14 cellular contexts compared by ENCODE assay signal in genomic region chr4:6776920-6777635, GRCh38. TPM values are rescaled to one million over a fixed set of nuclear protein-coding genes. Genes with fewer than 3 reads are reported as not detected.
DNase-seq lines count a peak whose midpoint lies in the region; ATAC-seq and TF ChIP-seq lines count a peak whose summit lies in the region.
"Had no signal": no experiment of that assay in that cellular context is flagged by ENCODE, and none has a peak within 500 bp of the region (broad histone marks: within the 10 kb centered on the region; RNA-seq: fewer than 3 reads in every experiment).

No MANE protein-coding gene starts in this region.

- no peak overlapping the region for H3K9ac ChIP-seq in PC-3 (ENCODE audit: low read length)

- H3K27me3 Mint-ChIP-seq in activated naive CD4-positive, alpha-beta T cell treated with anti-CD3 and anti-CD28 coated beads, Interleukin-2, amount 50 U/mL, for 24 hours = no peaks in the 10 kb centered on the region
- peaks cover 2 to 10% (median 5%) of the 10 kb centered on the region in 3 donors for H3K27me3 Mint-ChIP-seq in immature natural killer cell (ENCODE audit: low read depth in 3 of 3)

- H3K36me3 ChIP-seq in PC-3 (ENCODE audit: low read depth, low read length) (no peaks in the 10 kb centered on the region), heart left ventricle (no peaks in the 10 kb centered on the region)
- H3K36me3 ChIP-seq: cardiac muscle cell, heart right ventricle had no signal

- peaks cover 18% of the 10 kb centered on the region for H3K4me1 ChIP-seq in PC-3 (ENCODE audit: insufficient read depth, low read length)
- peaks cover 0 to 36% (median 19%) of the 10 kb centered on the region in 12 donors for H3K4me1 ChIP-seq in heart left ventricle

- no peak for TF ChIP-seq CTCF in PC-3 (conservative IDR thresholded peaks at IDR 0.05; ENCODE audit: low read depth, low read length)
- no peak for TF ChIP-seq CTCF in coronary artery (IDR thresholded peaks at IDR 0.05)
- no peak for TF ChIP-seq CTCF in heart left ventricle (IDR thresholded peaks at IDR 0.05)

- TF ChIP-seq POLR2A in heart left ventricle (IDR thresholded peaks at IDR 0.05) = no peak

- BruUV-seq in PC-3 (replicated peaks; lab: Mats Ljungman, UMichigan) = no TSS peak

- no peaks in the 10 kb centered on the region for H3K9me3 Mint-ChIP-seq in activated naive CD4-positive, alpha-beta T cell treated with anti-CD3 and anti-CD28 coated beads, Interleukin-2, amount 50 U/mL, for 24 hours
- no peaks in the 10 kb centered on the region for H3K9me3 Mint-ChIP-seq in activated naive CD4-positive, alpha-beta T cell treated with anti-CD3 and anti-CD28 coated beads, Interleukin-2, amount 50 U/mL, for 72 hours
- H3K9me3 Mint-ChIP-seq in immature natural killer cell = no peaks in the 10 kb centered on the region
- H3K9me3 Mint-ChIP-seq: H9 had no signal

- intact Hi-C loops in PC-3 (cut with micrococcal nuclease) (no loop called here), heart left ventricle (cut with DNase I) (loop anchor here in 2 of 10 donors (5.0 to 10.0 kb wide), 3 partner anchors 52 to 95 kb away; no protein-coding TSS in a partner anchor)

- H3K4me3 Mint-ChIP-seq in activated naive CD4-positive, alpha-beta T cell treated with anti-CD3 and anti-CD28 coated beads, Interleukin-2, amount 50 U/mL, for 24 hours = peak overlapping the region; percentile 15
- peak overlapping the region; percentile 65 to 83 (median 71) for H3K4me3 Mint-ChIP-seq in immature natural killer cell
- H3K4me3 Mint-ChIP-seq: H9 had no signal

- H3K4me3 ChIP-seq in PC-3 (ENCODE audit: low read length) (no peak overlapping the region), coronary artery (no peak overlapping the region), heart left ventricle (no peak overlapping the region)
- H3K4me3 ChIP-seq: cardiac muscle cell, heart right ventricle had no signal

- H4K20me1 ChIP-seq in PC-3 (ENCODE audit: low read length) = no peaks in the 10 kb centered on the region

- H3F3A ChIP-seq in PC-3 (ENCODE audit: low read length, unreplicated experiment) = no peaks in the 10 kb centered on the region

- H3K36me3 Mint-ChIP-seq in activated naive CD4-positive, alpha-beta T cell treated with anti-CD3 and anti-CD28 coated beads, Interleukin-2, amount 50 U/mL, for 24 hours = no peaks in the 10 kb centered on the region
- no peaks in the 10 kb centered on the region for H3K36me3 Mint-ChIP-seq in activated naive CD4-positive, alpha-beta T cell treated with anti-CD3 and anti-CD28 coated beads, Interleukin-2, amount 50 U/mL, for 72 hours
- H3K36me3 Mint-ChIP-seq in immature natural killer cell = no peaks in the 10 kb centered on the region

- no peaks in the 10 kb centered on the region for H3K9me2 ChIP-seq in PC-3 (replicated peaks; ENCODE audit: low read length)

- H3K9me3 ChIP-seq in PC-3 (ENCODE audit: low read length) (no peaks in the 10 kb centered on the region), heart left ventricle (no peaks in the 10 kb centered on the region)
- H3K9me3 ChIP-seq: heart right ventricle had no signal

- H3K27ac ChIP-seq in PC-3 (ENCODE audit: low read length) (no peak overlapping the region), coronary artery (no peak overlapping the region), heart left ventricle (no peak overlapping the region)
- H3K27ac ChIP-seq: cardiac muscle cell had no signal

- H3K27ac Mint-ChIP-seq in activated naive CD4-positive, alpha-beta T cell treated with anti-CD3 and anti-CD28 coated beads, Interleukin-2, amount 50 U/mL, for 24 hours = peak overlapping the region; percentile 88
- H3K27ac Mint-ChIP-seq in activated naive CD4-positive, alpha-beta T cell treated with anti-CD3 and anti-CD28 coated beads, Interleukin-2, amount 50 U/mL, for 72 hours = peak overlapping the region in 1 of 2 donors; percentile 52
- peak overlapping the region; percentile 82 to 98 (median 93) for H3K27ac Mint-ChIP-seq in immature natural killer cell

- WGBS in heart left ventricle, 4 donors = 76 to 83% (median 80%) methylated on average over 12 of the region's 12 CpGs

- POLR2A ChIA-PET in PC-3 (lab: Charles Lee; ENCODE audit: unreplicated experiment) = no interaction called here

- CTCF ChIA-PET in PC-3 (lab: Charles Lee) = no interaction called here

- H3K4me1 Mint-ChIP-seq in activated naive CD4-positive, alpha-beta T cell treated with anti-CD3 and anti-CD28 coated beads, Interleukin-2, amount 50 U/mL, for 24 hours = peaks cover 44% of the 10 kb centered on the region
- H3K4me1 Mint-ChIP-seq in immature natural killer cell = peaks cover 39 to 53% of the 10 kb centered on the region in 2 donors

- no peaks in the 10 kb centered on the region for H3K27me3 ChIP-seq in PC-3 (ENCODE audit: low read length)
- no peaks in the 10 kb centered on the region for H3K27me3 ChIP-seq in heart left ventricle
- H3K27me3 ChIP-seq: heart right ventricle had no signal

- H2AFZ ChIP-seq in PC-3 (ENCODE audit: low read length) = no peak overlapping the region

- no peak for DNase-seq in activated naive CD4-positive, alpha-beta T cell treated with anti-CD3 and anti-CD28 coated beads, Interleukin-2, amount 50 U/mL, for 72 hours (ENCODE audit: low spot score in 2 of 2)
- DNase-seq in PC-3 (no peak), immature natural killer cell (peak; percentile 8 to 22 (median 20)), coronary artery (ENCODE audit: low spot score) (no peak), heart left ventricle (no peak), 8988T (no peak)
- DNase-seq: DMS153, H9, heart right ventricle, mammary epithelial cell, NCI-H774 had no signal

- no peaks in the 10 kb centered on the region for H3K79me2 ChIP-seq in PC-3 (ENCODE audit: low read length)

- ATAC-seq in activated naive CD4-positive, alpha-beta T cell treated with anti-CD3 and anti-CD28 coated beads, Interleukin-2, amount 50 U/mL, for 72 hours = no peak
- ATAC-seq in PC-3 (peak; percentile 45; the same call in 1 of the 2 replicates), HG03280 (IDR thresholded peaks at IDR 0.05; ENCODE audit: unreplicated experiment) (no peak), heart left ventricle (no peak)
- ATAC-seq: heart right ventricle had no signal

- no peak overlapping the region for H3K4me2 ChIP-seq in PC-3 (ENCODE audit: low read length)

RNA-seq across cellular contexts. Expression of gene KIAA0232, which starts 5.4 kb away (rescaled TPM):
- total RNA-seq in activated naive CD4-positive, alpha-beta T cell treated with anti-CD3 and anti-CD28 coated beads, Interleukin-2, amount 50 U/mL, for 72 hours = 10 to 100 TPM; 10.2 to 12.4 TPM
- total RNA-seq in PC-3 (2014; rRNA removed) = 5.5 and 5.6 TPM in 2 replicates
- 10 to 100 TPM in 1 of 3 donors, 1 to 10 TPM in 2; 3.7 to 21.6 (median 5.9) TPM for polyA plus RNA-seq in immature natural killer cell
- total RNA-seq in heart left ventricle = 10 to 100 TPM; 57.3 to 78.4 (median 74.3) TPM
- 10 to 100 TPM; 20.0 to 32.7 TPM for polyA plus RNA-seq in heart left ventricle

Comparison
In these comparisons a context has a peak if more than half of its experiments do, and no peak if none do; other contexts are left out.
1. DNase-seq: peak in immature natural killer cell (3 of 3); none in activated naive CD4-positive, alpha-beta T cell treated with anti-CD3 and anti-CD28 coated beads, Interleukin-2, amount 50 U/mL, for 72 hours (0 of 2), PC-3 (single experiment), coronary artery (single experiment), heart left ventricle (0 of 5) and 8988T (single experiment).